ENCODE assay signal across 17 cellular contexts in the genomic region with DNA sequence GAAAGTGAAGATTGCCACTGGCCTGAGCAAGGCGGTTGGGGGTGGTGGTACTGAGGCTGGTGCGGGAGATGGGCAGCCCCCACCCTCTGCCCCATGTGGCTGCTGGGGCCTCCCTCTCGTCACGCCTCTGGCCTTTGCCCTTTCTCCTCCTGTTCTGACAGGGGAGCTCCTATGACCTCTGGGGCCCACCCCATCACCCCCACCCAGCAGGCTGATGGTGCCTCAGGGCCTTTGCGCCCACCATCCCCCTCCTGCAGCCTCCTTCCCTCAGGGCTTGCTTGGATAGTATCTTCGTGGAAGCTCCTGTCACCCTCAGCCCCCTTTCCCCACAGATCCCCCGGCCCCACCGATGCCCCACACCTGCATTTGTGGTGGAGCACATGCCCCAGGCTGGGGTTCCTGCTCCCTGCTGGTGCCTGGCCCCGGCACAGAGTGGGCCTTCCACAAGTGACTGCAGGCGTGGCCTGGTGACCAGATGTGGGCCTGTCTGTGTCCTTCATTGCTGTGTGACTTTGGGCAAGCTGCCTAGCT. TPM values are rescaled to one million over a fixed set of nuclear protein-coding genes. Genes with fewer than 3 reads are reported as not detected.
DNase-seq lines count a peak whose midpoint lies in the region; ATAC-seq lines count a peak whose summit lies in the region.
"Had no signal": no experiment of that assay in that cellular context is flagged by ENCODE, and none has a peak within 500 bp of the region (broad histone marks: within the 10 kb centered on the region; RNA-seq: fewer than 3 reads in every experiment).

No MANE protein-coding gene starts in this region.

- H3K36me3 Mint-ChIP-seq in activated CD4-positive, alpha-beta memory T cell treated with anti-CD3 and anti-CD28 coated beads for 36 hours = no peaks in the 10 kb centered on the region
- no peaks in the 10 kb centered on the region for H3K36me3 Mint-ChIP-seq in activated CD4-positive, alpha-beta memory T cell treated with anti-CD3 and anti-CD28 coated beads, Interleukin-2, amount 10 ng/mL, durations not matched to agents 7 days and 5 days (ENCODE audit: low read depth)
- no peaks in the 10 kb centered on the region for H3K36me3 Mint-ChIP-seq in stimulated activated memory B cell treated with anti-CD40 and anti-IgM and Interleukin-4, amounts not matched to agents 10 μg/mL and 1 μg/mL and 100 μg/mL, for 72 hours
- H3K36me3 Mint-ChIP-seq: brain, naive B cell had no signal

- H3K9ac ChIP-seq in BLaER1 treated with 17β-estradiol and CSF1 and Interleukin-3, amounts not matched to agents 10 nM and 100 nM = peak overlapping the region in 10 of 11 experiments; percentile 0 to 79 (median 66); a peak in 12 of 22 replicates

- peaks cover 0 to 21% (median 9%) of the 10 kb centered on the region in 11 experiments; a peak in 17 of 22 replicates for H3K36me3 ChIP-seq in BLaER1 treated with 17β-estradiol and CSF1 and Interleukin-3, amounts not matched to agents 10 nM and 100 nM

- H3K27ac Mint-ChIP-seq in activated CD4-positive, alpha-beta memory T cell treated with anti-CD3 and anti-CD28 coated beads for 36 hours = no peak overlapping the region
- no peak overlapping the region for H3K27ac Mint-ChIP-seq in activated CD4-positive, alpha-beta memory T cell treated with anti-CD3 and anti-CD28 coated beads, Interleukin-2, amount 10 ng/mL, durations not matched to agents 7 days and 5 days
- H3K27ac Mint-ChIP-seq in stimulated activated memory B cell treated with anti-CD40 and anti-IgM and Interleukin-4, amounts not matched to agents 10 μg/mL and 1 μg/mL and 100 μg/mL, for 72 hours = no peak overlapping the region
- H3K27ac Mint-ChIP-seq: CD4-positive, alpha-beta memory T cell; T-helper 2 cell treated with Interferon-gamma antibody and Interleukin-4, amounts not matched to agents 5 μg/mL and 100 μg/mL, for 36 hours had no signal

- H3K27ac ChIP-seq in BLaER1 treated with 17β-estradiol and CSF1 and Interleukin-3, amounts not matched to agents 10 nM and 100 nM = peak overlapping the region in 9 of 11 experiments; percentile 44 to 94 (median 85); a peak in 18 of 22 replicates

- peaks cover 0 to 4% (median 0%) of the 10 kb centered on the region in 11 experiments; a peak in 3 of 22 replicates for H4K20me1 ChIP-seq in BLaER1 treated with 17β-estradiol and CSF1 and Interleukin-3, amounts not matched to agents 10 nM and 100 nM

- peaks cover 0 to 5% (median 0%) of the 10 kb centered on the region in 11 experiments; a peak in 1 of 22 replicates for H3K9me3 ChIP-seq in BLaER1 treated with 17β-estradiol and CSF1 and Interleukin-3, amounts not matched to agents 10 nM and 100 nM (replicated peaks in 1 of 11)

- peaks cover 3% of the 10 kb centered on the region for H3K4me1 Mint-ChIP-seq in activated CD4-positive, alpha-beta memory T cell treated with anti-CD3 and anti-CD28 coated beads for 36 hours (ENCODE audit: low read depth)
- H3K4me1 Mint-ChIP-seq in activated CD4-positive, alpha-beta memory T cell treated with anti-CD3 and anti-CD28 coated beads, Interleukin-2, amount 10 ng/mL, durations not matched to agents 7 days and 5 days = peaks cover 4% of the 10 kb centered on the region
- H3K4me1 Mint-ChIP-seq in stimulated activated memory B cell treated with anti-CD40 and anti-IgM and Interleukin-4, amounts not matched to agents 10 μg/mL and 1 μg/mL and 100 μg/mL, for 72 hours = no peaks in the 10 kb centered on the region

- POLR2A ChIA-PET in activated CD4-positive, alpha-beta memory T cell treated with anti-CD3 and anti-CD28 coated beads for 36 hours (lab: Charles Lee) = no interaction called here
- POLR2A ChIA-PET in activated CD4-positive, alpha-beta memory T cell treated with anti-CD3 and anti-CD28 coated beads, Interleukin-2, amount 10 ng/mL, durations not matched to agents 7 days and 5 days (lab: Charles Lee) = no interaction called here

- DNase-seq in activated CD4-positive, alpha-beta memory T cell treated with anti-CD3 and anti-CD28 coated beads for 36 hours = peak; percentile 1
- no peak for DNase-seq in activated CD4-positive, alpha-beta memory T cell treated with anti-CD3 and anti-CD28 coated beads, Interleukin-2, amount 10 ng/mL, durations not matched to agents 7 days and 5 days
- peak; percentile 10 for DNase-seq in activated naive CD4-positive, alpha-beta T cell treated with anti-CD3 and anti-CD28 coated beads, Interleukin-2, amount 50 U/mL, for 16 hours
- DNase-seq in posterior cingulate gyrus = peak in 7 of 10 donors; percentile 3 to 69 (median 7)
- DNase-seq: effector CD8-positive, alpha-beta T cell; Kasumi-1; naive B cell; NCI-H1417; SHP77 had no signal

- H3K4me3 ChIP-seq in BLaER1 treated with 17β-estradiol and CSF1 and Interleukin-3, amounts not matched to agents 10 nM and 100 nM = no peak overlapping the region

- H3K27me3 Mint-ChIP-seq in activated CD4-positive, alpha-beta memory T cell treated with anti-CD3 and anti-CD28 coated beads for 36 hours = no peaks in the 10 kb centered on the region
- no peaks in the 10 kb centered on the region for H3K27me3 Mint-ChIP-seq in activated CD4-positive, alpha-beta memory T cell treated with anti-CD3 and anti-CD28 coated beads, Interleukin-2, amount 10 ng/mL, durations not matched to agents 7 days and 5 days
- H3K27me3 Mint-ChIP-seq in stimulated activated memory B cell treated with anti-CD40 and anti-IgM and Interleukin-4, amounts not matched to agents 10 μg/mL and 1 μg/mL and 100 μg/mL, for 72 hours = no peaks in the 10 kb centered on the region
- H3K27me3 Mint-ChIP-seq: brain; CD4-positive, alpha-beta memory T cell; naive B cell had no signal

- peaks cover 52 to 79% (median 68%) of the 10 kb centered on the region in 10 experiments for H3K4me1 ChIP-seq in BLaER1 treated with 17β-estradiol and CSF1 and Interleukin-3, amounts not matched to agents 10 nM and 100 nM

- intact Hi-C loops in activated CD4-positive, alpha-beta memory T cell treated with anti-CD3 and anti-CD28 coated beads for 36 hours (cut with micrococcal nuclease) = no loop called here
- intact Hi-C loops in posterior cingulate gyrus (cut with DNase I) = no loop called here

- no peak overlapping the region for H3K4me3 Mint-ChIP-seq in activated CD4-positive, alpha-beta memory T cell treated with anti-CD3 and anti-CD28 coated beads for 36 hours
- no peak overlapping the region for H3K4me3 Mint-ChIP-seq in activated CD4-positive, alpha-beta memory T cell treated with anti-CD3 and anti-CD28 coated beads, Interleukin-2, amount 10 ng/mL, durations not matched to agents 7 days and 5 days
- no peak overlapping the region for H3K4me3 Mint-ChIP-seq in stimulated activated memory B cell treated with anti-CD40 and anti-IgM and Interleukin-4, amounts not matched to agents 10 μg/mL and 1 μg/mL and 100 μg/mL, for 72 hours
- H3K4me3 Mint-ChIP-seq: brain; CD4-positive, alpha-beta memory T cell; naive B cell; T-helper 2 cell treated with Interferon-gamma antibody and Interleukin-4, amounts not matched to agents 5 μg/mL and 100 μg/mL, for 36 hours had no signal

- H3K27me3 ChIP-seq in BLaER1 treated with 17β-estradiol and CSF1 and Interleukin-3, amounts not matched to agents 10 nM and 100 nM = 0 out of 22 replicates have a peak, but pooled peaks cover 0 to 6% (median 0%) of the 10 kb centered on the region in 11 experiments

- ATAC-seq in HG03342 (IDR thresholded peaks at IDR 0.05; ENCODE audit: unreplicated experiment) (no peak), HG03108 (IDR thresholded peaks at IDR 0.05; ENCODE audit: unreplicated experiment) (no peak)
- ATAC-seq in stimulated activated memory B cell treated with anti-CD40 and anti-IgM and Interleukin-4, amounts not matched to agents 10 μg/mL and 1 μg/mL and 100 μg/mL, for 72 hours = no peak
- ATAC-seq: left lobe of liver had no signal

- H3K9me3 Mint-ChIP-seq in activated CD4-positive, alpha-beta memory T cell treated with anti-CD3 and anti-CD28 coated beads for 36 hours = no peaks in the 10 kb centered on the region
- no peaks in the 10 kb centered on the region for H3K9me3 Mint-ChIP-seq in activated CD4-positive, alpha-beta memory T cell treated with anti-CD3 and anti-CD28 coated beads, Interleukin-2, amount 10 ng/mL, durations not matched to agents 7 days and 5 days
- H3K9me3 Mint-ChIP-seq in stimulated activated memory B cell treated with anti-CD40 and anti-IgM and Interleukin-4, amounts not matched to agents 10 μg/mL and 1 μg/mL and 100 μg/mL, for 72 hours = no peaks in the 10 kb centered on the region
- H3K9me3 Mint-ChIP-seq: brain; CD4-positive, alpha-beta memory T cell; naive B cell; T-helper 2 cell treated with Interferon-gamma antibody and Interleukin-4, amounts not matched to agents 5 μg/mL and 100 μg/mL, for 36 hours had no signal

- peak overlapping the region; percentile 77 to 99 (median 94) for H3K4me2 ChIP-seq in BLaER1 treated with 17β-estradiol and CSF1 and Interleukin-3, amounts not matched to agents 10 nM and 100 nM

- CTCF ChIA-PET in activated CD4-positive, alpha-beta memory T cell treated with anti-CD3 and anti-CD28 coated beads for 36 hours (lab: Charles Lee) = no interaction called here
- CTCF ChIA-PET in activated CD4-positive, alpha-beta memory T cell treated with anti-CD3 and anti-CD28 coated beads, Interleukin-2, amount 10 ng/mL, durations not matched to agents 7 days and 5 days (lab: Charles Lee) = no interaction called here

RNA-seq across cellular contexts. Expression of a gene that starts 55.6 kb away (rescaled TPM):
- total RNA-seq in activated CD4-positive, alpha-beta memory T cell treated with anti-CD3 and anti-CD28 coated beads for 36 hours = 1 to 10 TPM; 3.3 to 3.4 TPM
- total RNA-seq in activated CD4-positive, alpha-beta memory T cell treated with anti-CD3 and anti-CD28 coated beads, Interleukin-2, amount 10 ng/mL, durations not matched to agents 7 days and 5 days = 1 to 10 TPM; 2.7 to 3.1 TPM
